Comparison of ENCODE assay signal across 8 cellular contexts in the genomic region with DNA sequence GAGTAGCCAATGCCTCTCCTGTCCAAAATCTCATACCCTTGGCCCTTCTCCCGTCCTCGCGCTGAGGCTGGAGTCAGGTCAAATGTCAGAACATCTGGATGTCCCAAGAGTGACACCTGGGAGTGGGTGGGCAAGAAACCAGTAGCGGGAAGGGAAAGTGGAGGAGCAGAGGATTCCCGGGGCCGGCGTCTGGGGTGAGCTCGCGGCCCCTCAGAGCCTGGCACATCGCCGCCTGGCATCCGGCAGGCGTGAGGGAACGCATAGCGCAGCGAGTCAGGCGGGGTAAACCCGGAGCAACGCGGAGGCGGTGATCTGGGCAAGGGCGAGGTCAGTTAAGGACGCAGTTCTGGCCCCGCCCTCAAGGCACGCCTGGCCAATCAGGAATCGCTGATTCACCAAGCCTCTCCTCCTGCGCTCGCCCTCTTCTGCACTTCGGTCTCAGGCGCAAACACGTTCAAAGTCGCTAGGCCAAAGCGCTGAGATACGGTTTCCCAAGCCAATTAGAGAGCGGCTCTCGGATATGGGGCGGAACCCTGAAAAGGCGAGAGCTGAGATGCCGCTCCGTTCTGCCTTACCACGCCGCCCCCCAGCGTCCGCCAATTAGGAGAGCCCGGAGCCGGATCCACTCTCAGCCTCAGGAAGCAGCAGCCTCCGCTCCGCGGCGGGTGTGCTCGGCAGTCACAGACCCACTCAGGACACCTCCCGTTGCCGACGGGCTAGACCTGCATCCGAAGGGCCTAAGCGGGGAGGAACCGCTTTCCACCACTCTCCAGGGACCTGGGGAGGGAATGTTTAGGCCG. TPM values are rescaled to one million over a fixed set of nuclear protein-coding genes. Genes with fewer than 3 reads are reported as not detected.
DNase-seq lines count a peak whose midpoint lies in the region; ATAC-seq and TF ChIP-seq lines count a peak whose summit lies in the region.

No MANE protein-coding gene starts in this region.

- 0% methylated on average over 14 of the region's 58 CpGs for WGBS in esophagus muscularis mucosa

- intact Hi-C loops in esophagus muscularis mucosa (cut with DNase I), result loop anchor here (1.0 to 5.0 kb wide), 4 partner anchors 57 to 232 kb away; a partner anchor contains a TSS

- peak overlapping the region; percentile 94 to 95 for H3K4me3 Mint-ChIP-seq in activated T-cell treated with anti-CD3 and anti-CD28 coated beads, Interleukin-2, amount 50 U/mL, for 72 hours

- peaks cover 0 to 20% (median 15%) of the 10 kb centered on the region in 4 donors for H3K36me3 ChIP-seq in esophagus muscularis mucosa
- H3K36me3 ChIP-seq in muscle layer of duodenum (ENCODE audit: control insufficient read depth in 1 of 2, insufficient read depth in 2 of 2, low read length in 2 of 2), result peaks cover 8 to 12% of the 10 kb centered on the region in 2 donors

- no peaks in the 10 kb centered on the region for H3K27me3 Mint-ChIP-seq in activated T-cell treated with anti-CD3 and anti-CD28 coated beads, Interleukin-2, amount 50 U/mL, for 72 hours (ENCODE audit: low read depth)

- peak in 1 of 3 experiments; percentile 39 for TF ChIP-seq CTCF in esophagus muscularis mucosa (IDR thresholded peaks at IDR 0.05)

- H3K4me1 ChIP-seq in esophagus muscularis mucosa (peaks cover 24 to 36% (median 31%) of the 10 kb centered on the region in 4 donors), muscle layer of duodenum (ENCODE audit: control insufficient read depth in 1 of 2, insufficient read depth in 2 of 2, low read length in 2 of 2) (peaks cover 10 to 25% of the 10 kb centered on the region in 2 donors)

- TF ChIP-seq EP300 in esophagus muscularis mucosa (IDR thresholded peaks at IDR 0.05), result no peak

- ATAC-seq in GM21717 (IDR thresholded peaks at IDR 0.05; ENCODE audit: unreplicated experiment), result peak; percentile 83
- peak; percentile 90 to 91 for ATAC-seq in activated T-cell treated with anti-CD3 and anti-CD28 coated beads, Interleukin-2, amount 50 U/mL, for 72 hours (replicated peaks in 1 of 2)

- peak overlapping the region; percentile 92 to 98 (median 94) for H3K27ac ChIP-seq in esophagus muscularis mucosa (replicated peaks in 1 of 4)
- H3K27ac ChIP-seq in muscle layer of duodenum (ENCODE audit: low read length), result peak overlapping the region; percentile 97

- peak; percentile 31 for TF ChIP-seq POLR2A in esophagus muscularis mucosa (IDR thresholded peaks at IDR 0.05; ENCODE audit: low read depth)

- in situ Hi-C loops in KBM-7 (cut with MboI; ENCODE audit: low pct_unique_long_range_greater_than_20kb, low sequenced_read_pairs), result no loop called here

- H3K27me3 ChIP-seq in esophagus muscularis mucosa, result peaks cover 0 to 10% (median 0%) of the 10 kb centered on the region in 4 donors
- H3K27me3 ChIP-seq in muscle layer of duodenum (ENCODE audit: low read depth, low read length), result no peaks in the 10 kb centered on the region

- H3K36me3 Mint-ChIP-seq in activated T-cell treated with anti-CD3 and anti-CD28 coated beads, Interleukin-2, amount 50 U/mL, for 72 hours (ENCODE audit: insufficient read depth in 2 of 2), result peaks cover 7 to 18% of the 10 kb centered on the region in 2 donors

- H3K4me3 ChIP-seq in esophagus muscularis mucosa (peak overlapping the region; percentile 58 to 66 (median 62)), muscle layer of duodenum (ENCODE audit: low read depth in 1 of 2, low read length in 2 of 2) (peak overlapping the region; percentile 64 to 90)

- DNase-seq in DMS53 (lab: John Stamatoyannopoulos, UW), result peak; percentile 100
- DNase-seq in KBM-7, result peak; percentile 100
- DNase-seq in activated T-cell treated with anti-CD3 and anti-CD28 coated beads, Interleukin-2, amount 50 U/mL, for 72 hours, result peak; percentile 96 to 99
- DNase-seq in esophagus muscularis mucosa (ENCODE audit: extremely low spot score), result peak; percentile 100
- DNase-seq in stimulated activated CD8-positive, alpha-beta memory T cell treated with anti-CD3 and anti-CD28 coated beads, Interleukin-7, amount 100 ng/mL, for 4 hours (ENCODE audit: low read depth in 2 of 2), result peak; percentile 90 to 93

- H3K9me3 ChIP-seq in esophagus muscularis mucosa (no peaks in the 10 kb centered on the region), muscle layer of duodenum (ENCODE audit: control insufficient read depth in 1 of 2, low read length in 2 of 2) (no peaks in the 10 kb centered on the region)

- H3K9me3 Mint-ChIP-seq in activated T-cell treated with anti-CD3 and anti-CD28 coated beads, Interleukin-2, amount 50 U/mL, for 72 hours, result no peaks in the 10 kb centered on the region

- H3K27ac Mint-ChIP-seq in activated T-cell treated with anti-CD3 and anti-CD28 coated beads, Interleukin-2, amount 50 U/mL, for 72 hours, result peak overlapping the region; percentile 93

- H3K4me1 Mint-ChIP-seq in activated T-cell treated with anti-CD3 and anti-CD28 coated beads, Interleukin-2, amount 50 U/mL, for 72 hours (ENCODE audit: low read depth), result peaks cover 34% of the 10 kb centered on the region

TF ChIP-seq in PFSK-1, 5 proteins besides CTCF, POLR2A, EP300 and RAD21:
- TF ChIP-seq SIN3A (IDR thresholded peaks at IDR 0.05; ENCODE audit: borderline replicate concordance, insufficient read depth, low read length) (peak; percentile 53; the same call in 1 of the 2 replicates), POLR2AphosphoS5 (IDR thresholded peaks at IDR 0.05; ENCODE audit: low read depth, low read length) (peak; percentile 91), FOXP2 (optimal IDR thresholded peaks at IDR 0.05; ENCODE audit: borderline replicate concordance, extremely low read depth, extremely low read length, insufficient read depth) (peak; percentile 72), TAF1 (IDR thresholded peaks at IDR 0.05; ENCODE audit: borderline replicate concordance, insufficient read depth, low read length) (peak; percentile 74; the same call in 1 of the 2 replicates)
- TF ChIP-seq, protein P1, sequence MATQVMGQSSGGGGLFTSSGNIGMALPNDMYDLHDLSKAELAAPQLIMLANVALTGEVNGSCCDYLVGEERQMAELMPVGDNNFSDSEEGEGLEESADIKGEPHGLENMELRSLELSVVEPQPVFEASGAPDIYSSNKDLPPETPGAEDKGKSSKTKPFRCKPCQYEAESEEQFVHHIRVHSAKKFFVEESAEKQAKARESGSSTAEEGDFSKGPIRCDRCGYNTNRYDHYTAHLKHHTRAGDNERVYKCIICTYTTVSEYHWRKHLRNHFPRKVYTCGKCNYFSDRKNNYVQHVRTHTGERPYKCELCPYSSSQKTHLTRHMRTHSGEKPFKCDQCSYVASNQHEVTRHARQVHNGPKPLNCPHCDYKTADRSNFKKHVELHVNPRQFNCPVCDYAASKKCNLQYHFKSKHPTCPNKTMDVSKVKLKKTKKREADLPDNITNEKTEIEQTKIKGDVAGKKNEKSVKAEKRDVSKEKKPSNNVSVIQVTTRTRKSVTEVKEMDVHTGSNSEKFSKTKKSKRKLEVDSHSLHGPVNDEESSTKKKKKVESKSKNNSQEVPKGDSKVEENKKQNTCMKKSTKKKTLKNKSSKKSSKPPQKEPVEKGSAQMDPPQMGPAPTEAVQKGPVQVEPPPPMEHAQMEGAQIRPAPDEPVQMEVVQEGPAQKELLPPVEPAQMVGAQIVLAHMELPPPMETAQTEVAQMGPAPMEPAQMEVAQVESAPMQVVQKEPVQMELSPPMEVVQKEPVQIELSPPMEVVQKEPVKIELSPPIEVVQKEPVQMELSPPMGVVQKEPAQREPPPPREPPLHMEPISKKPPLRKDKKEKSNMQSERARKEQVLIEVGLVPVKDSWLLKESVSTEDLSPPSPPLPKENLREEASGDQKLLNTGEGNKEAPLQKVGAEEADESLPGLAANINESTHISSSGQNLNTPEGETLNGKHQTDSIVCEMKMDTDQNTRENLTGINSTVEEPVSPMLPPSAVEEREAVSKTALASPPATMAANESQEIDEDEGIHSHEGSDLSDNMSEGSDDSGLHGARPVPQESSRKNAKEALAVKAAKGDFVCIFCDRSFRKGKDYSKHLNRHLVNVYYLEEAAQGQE (IDR thresholded peaks at IDR 0.05; ENCODE audit: insufficient read depth in 1 of 2, low read depth in 2 of 2, low read length in 2 of 2), result peak; percentile 30 to 36; a peak in 1 of 4 replicates

RNA-seq across cellular contexts. Expression of a gene that starts 22.5 kb away (rescaled TPM):
- polyA plus RNA-seq in PFSK-1 (2012; ENCODE audit: insufficient read length, low read depth), result 41.8 TPM
- 10 to 100 TPM; 50.7 to 54.9 TPM for total RNA-seq in activated T-cell treated with anti-CD3 and anti-CD28 coated beads, Interleukin-2, amount 50 U/mL, for 72 hours
- 10 to 100 TPM; 22.5 to 34.9 (median 31.8) TPM for total RNA-seq in esophagus muscularis mucosa

RNA-seq across cellular contexts. Expression of a gene that starts 22.7 kb away (rescaled TPM):
- 7,537 TPM for polyA plus RNA-seq in PFSK-1 (2012; ENCODE audit: insufficient read length, low read depth)
- total RNA-seq in activated T-cell treated with anti-CD3 and anti-CD28 coated beads, Interleukin-2, amount 50 U/mL, for 72 hours, result 1,000 to 10,000 TPM; 4,335 to 4,825 TPM
- total RNA-seq in esophagus muscularis mucosa, result 1,000 to 10,000 TPM; 1,642 to 3,082 (median 2,562) TPM

RNA-seq across cellular contexts. Expression of a gene that starts 27.8 kb away (rescaled TPM):
- 0.75 TPM for polyA plus RNA-seq in PFSK-1 (2012; ENCODE audit: insufficient read length, low read depth)
- 10 to 100 TPM; 10.1 to 14.2 TPM for total RNA-seq in activated T-cell treated with anti-CD3 and anti-CD28 coated beads, Interleukin-2, amount 50 U/mL, for 72 hours
- 10 to 100 TPM; 13.1 to 26.8 (median 24.2) TPM for total RNA-seq in esophagus muscularis mucosa

RNA-seq across cellular contexts. Expression of a gene that starts 39.9 kb away (rescaled TPM):
- polyA plus RNA-seq in PFSK-1 (2012; ENCODE audit: insufficient read length, low read depth), result 173 TPM
- 10 to 100 TPM; 46.6 to 54.0 TPM for total RNA-seq in activated T-cell treated with anti-CD3 and anti-CD28 coated beads, Interleukin-2, amount 50 U/mL, for 72 hours
- total RNA-seq in esophagus muscularis mucosa, result 10 to 100 TPM; 30.5 to 42.6 (median 35.7) TPM

RNA-seq across cellular contexts. Expression of a gene that starts 40.3 kb away (rescaled TPM):
- 94.4 TPM for polyA plus RNA-seq in PFSK-1 (2012; ENCODE audit: insufficient read length, low read depth)
- total RNA-seq in activated T-cell treated with anti-CD3 and anti-CD28 coated beads, Interleukin-2, amount 50 U/mL, for 72 hours, result 10 to 100 TPM; 41.9 to 54.6 TPM
- total RNA-seq in esophagus muscularis mucosa, result 10 to 100 TPM; 29.1 to 54.2 (median 43.7) TPM

Comparison
In these comparisons a context has a peak if more than half of its experiments do, and no peak if none do; other contexts are left out.
1. Peak in every context shown above with its lines: DNase-seq, ATAC-seq, H3K4me3 ChIP-seq and H3K27ac ChIP-seq.